ENCODE assay signal across 1 cellular context in genomic region chr2:13584020-13584419, GRCh38.
TF ChIP-seq lines count a peak whose summit lies in the region.

No MANE protein-coding gene starts in this region.

TF ChIP-seq in GM23338, 12 proteins besides CTCF, POLR2A, EP300 and RAD21 (continued from another document):
- TF ChIP-seq, protein P1, sequence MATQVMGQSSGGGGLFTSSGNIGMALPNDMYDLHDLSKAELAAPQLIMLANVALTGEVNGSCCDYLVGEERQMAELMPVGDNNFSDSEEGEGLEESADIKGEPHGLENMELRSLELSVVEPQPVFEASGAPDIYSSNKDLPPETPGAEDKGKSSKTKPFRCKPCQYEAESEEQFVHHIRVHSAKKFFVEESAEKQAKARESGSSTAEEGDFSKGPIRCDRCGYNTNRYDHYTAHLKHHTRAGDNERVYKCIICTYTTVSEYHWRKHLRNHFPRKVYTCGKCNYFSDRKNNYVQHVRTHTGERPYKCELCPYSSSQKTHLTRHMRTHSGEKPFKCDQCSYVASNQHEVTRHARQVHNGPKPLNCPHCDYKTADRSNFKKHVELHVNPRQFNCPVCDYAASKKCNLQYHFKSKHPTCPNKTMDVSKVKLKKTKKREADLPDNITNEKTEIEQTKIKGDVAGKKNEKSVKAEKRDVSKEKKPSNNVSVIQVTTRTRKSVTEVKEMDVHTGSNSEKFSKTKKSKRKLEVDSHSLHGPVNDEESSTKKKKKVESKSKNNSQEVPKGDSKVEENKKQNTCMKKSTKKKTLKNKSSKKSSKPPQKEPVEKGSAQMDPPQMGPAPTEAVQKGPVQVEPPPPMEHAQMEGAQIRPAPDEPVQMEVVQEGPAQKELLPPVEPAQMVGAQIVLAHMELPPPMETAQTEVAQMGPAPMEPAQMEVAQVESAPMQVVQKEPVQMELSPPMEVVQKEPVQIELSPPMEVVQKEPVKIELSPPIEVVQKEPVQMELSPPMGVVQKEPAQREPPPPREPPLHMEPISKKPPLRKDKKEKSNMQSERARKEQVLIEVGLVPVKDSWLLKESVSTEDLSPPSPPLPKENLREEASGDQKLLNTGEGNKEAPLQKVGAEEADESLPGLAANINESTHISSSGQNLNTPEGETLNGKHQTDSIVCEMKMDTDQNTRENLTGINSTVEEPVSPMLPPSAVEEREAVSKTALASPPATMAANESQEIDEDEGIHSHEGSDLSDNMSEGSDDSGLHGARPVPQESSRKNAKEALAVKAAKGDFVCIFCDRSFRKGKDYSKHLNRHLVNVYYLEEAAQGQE (IDR thresholded peaks at IDR 0.05; ENCODE audit: unreplicated experiment), result no peak
- TF ChIP-seq ETS1 (IDR thresholded peaks at IDR 0.05), result no peak
- TF ChIP-seq ZNF331 (CRISPR knock-in tag; IDR thresholded peaks at IDR 0.05; ENCODE audit: low read depth), result no peak
- no peak for TF ChIP-seq STAT1 (IDR thresholded peaks at IDR 0.05; ENCODE audit: unreplicated experiment)
- TF ChIP-seq CREB1 (CRISPR knock-in tag; IDR thresholded peaks at IDR 0.05; ENCODE audit: low read depth), result no peak
- no peak for TF ChIP-seq EZH2phosphoT487 (IDR thresholded peaks at IDR 0.05; ENCODE audit: unreplicated experiment)
- no peak for TF ChIP-seq NANOG (IDR thresholded peaks at IDR 0.05; ENCODE audit: borderline replicate concordance)
